22 cellular contexts compared by ENCODE assay signal in genomic region chr11:42951266-42951665, GRCh38.
"Had no signal": no experiment of that assay in that cellular context is flagged by ENCODE, and none has a peak within 500 bp of the region (broad histone marks: within the 10 kb centered on the region; RNA-seq: fewer than 3 reads in every experiment).

No MANE protein-coding gene starts in this region.

- H3K4me3 ChIP-seq: heart left ventricle, left lung had no signal

- H3K4me3 Mint-ChIP-seq: activated B cell treated with CpG ODN at 0.5 μM for 24 hours; activated CD4-positive, alpha-beta T cell treated with anti-CD3 and anti-CD28 coated beads, Interleukin-2, amount 10 ng/mL, durations not matched to agents 24 days and 14 days; activated naive CD8-positive, alpha-beta T cell treated with anti-CD3 and anti-CD28 coated beads for 36 hours; activated T-cell treated with anti-CD3 and anti-CD28 coated beads, Interleukin-2, amount 50 U/mL, for 72 hours; dendritic cell treated with granulocyte-macrophage colony-stimulating factor and Interleukin-4, amounts not matched to agents 40 ng/mL and 50 ng/mL, for 4 days; memory B cell; natural killer cell; T-helper 17 cell; type B pancreatic cell had no signal

- FAIRE-seq: frontal cortex, TTC549 had no signal

- ATAC-seq: activated T-cell treated with anti-CD3 and anti-CD28 coated beads, Interleukin-2, amount 50 U/mL, for 72 hours; heart left ventricle; left lung; natural killer cell; T-helper 17 cell had no signal

- H3K4me1 ChIP-seq: heart left ventricle, left lung had no signal

- H3K27me3 Mint-ChIP-seq: activated B cell treated with CpG ODN at 0.5 μM for 24 hours; activated CD4-positive, alpha-beta T cell treated with anti-CD3 and anti-CD28 coated beads, Interleukin-2, amount 10 ng/mL, durations not matched to agents 24 days and 14 days; activated naive CD8-positive, alpha-beta T cell treated with anti-CD3 and anti-CD28 coated beads for 36 hours; dendritic cell treated with granulocyte-macrophage colony-stimulating factor and Interleukin-4, amounts not matched to agents 40 ng/mL and 50 ng/mL, for 4 days; memory B cell; T-helper 17 cell; type B pancreatic cell had no signal

- DNase-seq: activated B cell treated with CpG ODN at 0.5 μM for 24 hours; activated CD4-positive, alpha-beta T cell treated with anti-CD3 and anti-CD28 coated beads, Interleukin-2, amount 10 ng/mL, durations not matched to agents 24 days and 14 days; activated CD8-positive, alpha-beta memory T cell treated with anti-CD3 and anti-CD28 coated beads, Interleukin-2, amount 50 U/mL, for 48 hours; activated naive CD8-positive, alpha-beta T cell treated with anti-CD3 and anti-CD28 coated beads for 36 hours; activated T-cell treated with anti-CD3 and anti-CD28 coated beads, Interleukin-2, amount 50 U/mL, for 72 hours; brain microvascular endothelial cell; cerebellar nuclear complex; effector memory CD4-positive, alpha-beta T cell; heart left ventricle; islet precursor cell; left lung; natural killer cell; retina; stimulated activated CD4-positive, alpha-beta T cell treated with anti-CD3 and anti-CD28 coated beads, Interleukin-15, amount 100 ng/mL, for 24 hours; stimulated activated CD4-positive, alpha-beta T cell treated with anti-CD3 and anti-CD28 coated beads, Interleukin-4, amount 100 ng/mL, for 1 hour; stimulated activated naive CD4-positive, alpha-beta T cell; T-helper 17 cell had no signal

- H3K27ac ChIP-seq: brain microvascular endothelial cell, heart left ventricle, left lung had no signal

- H3K9me3 Mint-ChIP-seq: type B pancreatic cell had no signal

- H3K27me3 ChIP-seq: brain microvascular endothelial cell, heart left ventricle, left lung had no signal

- H3K36me3 Mint-ChIP-seq: activated naive CD8-positive, alpha-beta T cell treated with anti-CD3 and anti-CD28 coated beads for 36 hours; memory B cell; natural killer cell; type B pancreatic cell had no signal

- H3K36me3 ChIP-seq: brain microvascular endothelial cell, heart left ventricle, left lung had no signal

- H3K4me1 Mint-ChIP-seq: activated B cell treated with CpG ODN at 0.5 μM for 24 hours; activated CD4-positive, alpha-beta T cell treated with anti-CD3 and anti-CD28 coated beads, Interleukin-2, amount 10 ng/mL, durations not matched to agents 24 days and 14 days; activated naive CD8-positive, alpha-beta T cell treated with anti-CD3 and anti-CD28 coated beads for 36 hours; natural killer cell; T-helper 17 cell had no signal

- H3K27ac Mint-ChIP-seq: activated B cell treated with CpG ODN at 0.5 μM for 24 hours; activated CD4-positive, alpha-beta T cell treated with anti-CD3 and anti-CD28 coated beads, Interleukin-2, amount 10 ng/mL, durations not matched to agents 24 days and 14 days; activated naive CD8-positive, alpha-beta T cell treated with anti-CD3 and anti-CD28 coated beads for 36 hours; activated T-cell treated with anti-CD3 and anti-CD28 coated beads, Interleukin-2, amount 50 U/mL, for 72 hours; dendritic cell treated with granulocyte-macrophage colony-stimulating factor and Interleukin-4, amounts not matched to agents 40 ng/mL and 50 ng/mL, for 4 days; memory B cell; natural killer cell; T-helper 17 cell; type B pancreatic cell had no signal
